21 cellular contexts compared by ENCODE assay signal in the genomic region with DNA sequence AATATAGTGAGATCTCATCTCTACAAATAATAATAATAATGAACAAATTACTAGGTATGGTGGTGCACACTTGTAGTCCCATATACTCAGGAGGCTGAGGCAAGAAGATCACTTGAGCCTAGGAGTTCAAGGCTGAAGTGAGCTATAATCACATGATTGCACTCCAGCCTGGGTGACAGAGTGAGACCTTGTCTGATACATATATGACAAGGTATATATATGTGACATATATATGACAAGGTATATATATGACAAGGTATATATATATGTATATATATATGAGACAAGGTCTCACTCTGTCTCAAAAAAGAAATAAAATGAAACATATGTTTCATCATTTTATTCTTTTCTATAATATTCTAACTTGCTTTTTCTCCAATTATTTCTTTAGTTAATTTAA.
DNase-seq lines count a peak whose midpoint lies in the region; ATAC-seq and TF ChIP-seq lines count a peak whose summit lies in the region.
"Had no signal": no experiment of that assay in that cellular context is flagged by ENCODE, and none has a peak within 500 bp of the region (broad histone marks: within the 10 kb centered on the region; RNA-seq: fewer than 3 reads in every experiment).

No MANE protein-coding gene starts in this region.

- H3K9ac ChIP-seq in neural cell (ENCODE audit: low read length), result no peak overlapping the region
- H3K9ac ChIP-seq: parathyroid adenoma had no signal

- H3K4me1 Mint-ChIP-seq in natural killer cell treated with Interleukin-12 subunit alpha and Interleukin-12 subunit beta and Interleukin-15 and Interleukin-18, amount 100 ng/mL, for 72 hours (ENCODE audit: low read depth in 2 of 2), result peaks cover 10 to 14% of the 10 kb centered on the region in 2 donors
- H3K4me1 Mint-ChIP-seq in natural killer cell, result peaks cover 0 to 6% of the 10 kb centered on the region in 2 donors
- H3K4me1 Mint-ChIP-seq: CD4-positive, alpha-beta memory T cell had no signal

- H3K79me2 ChIP-seq in neural cell (replicated peaks; ENCODE audit: insufficient read depth, low read length), result no peaks in the 10 kb centered on the region
- H3K79me2 ChIP-seq: parathyroid adenoma had no signal

- H3K27me3 ChIP-seq in neural cell (ENCODE audit: insufficient read depth, low read depth, low read length), result no peaks in the 10 kb centered on the region
- H3K27me3 ChIP-seq: breast epithelium, upper lobe of left lung had no signal

- intact Hi-C loops in natural killer cell (cut with micrococcal nuclease), result no loop called here

- H2AFZ ChIP-seq in neural cell (ENCODE audit: low read depth, low read length), result no peak overlapping the region
- H2AFZ ChIP-seq: parathyroid adenoma had no signal

- in situ Hi-C loops in KBM-7 (cut with MboI; ENCODE audit: low pct_unique_long_range_greater_than_20kb, low sequenced_read_pairs), result no loop called here

- no peaks in the 10 kb centered on the region for H3F3A ChIP-seq in neural cell (ENCODE audit: insufficient read depth, low read length, poor library complexity, severe bottlenecking)

- peak in 1 of 2 donors; percentile 56 for ATAC-seq in natural killer cell treated with Interleukin-12 subunit alpha and Interleukin-12 subunit beta and Interleukin-15 and Interleukin-18, amount 100 ng/mL, for 72 hours
- ATAC-seq in natural killer cell, result no peak
- peak; percentile 21 for ATAC-seq in GM21825 (IDR thresholded peaks at IDR 0.05; ENCODE audit: unreplicated experiment)
- peak; percentile 18 for ATAC-seq in HG03108 (IDR thresholded peaks at IDR 0.05; ENCODE audit: unreplicated experiment)

- H3K27ac Mint-ChIP-seq in natural killer cell treated with Interleukin-12 subunit alpha and Interleukin-12 subunit beta and Interleukin-15 and Interleukin-18, amount 100 ng/mL, for 72 hours, result no peak overlapping the region
- no peak overlapping the region for H3K27ac Mint-ChIP-seq in natural killer cell
- H3K27ac Mint-ChIP-seq: activated CD4-positive, alpha-beta memory T cell treated with anti-CD3 and anti-CD28 coated beads for 36 hours; CD4-positive, alpha-beta memory T cell; immature natural killer cell had no signal

- no peaks in the 10 kb centered on the region for H3K36me3 ChIP-seq in neural cell (ENCODE audit: insufficient read depth, low read length)
- H3K36me3 ChIP-seq: breast epithelium, upper lobe of left lung had no signal

- no peak for TF ChIP-seq RAD21 in neural cell (conservative IDR thresholded peaks at IDR 0.05)

- H4K20me1 ChIP-seq in neural cell (ENCODE audit: insufficient read depth), result no peaks in the 10 kb centered on the region

- H3K27me3 Mint-ChIP-seq in natural killer cell treated with Interleukin-12 subunit alpha and Interleukin-12 subunit beta and Interleukin-15 and Interleukin-18, amount 100 ng/mL, for 72 hours, result peaks cover 0 to 7% of the 10 kb centered on the region in 2 donors
- H3K27me3 Mint-ChIP-seq in natural killer cell (ENCODE audit: low read depth in 2 of 2), result peaks cover 2 to 5% of the 10 kb centered on the region in 2 donors

- H3K4me2 ChIP-seq in neural cell (ENCODE audit: low read length), result no peak overlapping the region

- TF ChIP-seq EP300 in neural cell (conservative IDR thresholded peaks at IDR 0.05; ENCODE audit: poor library complexity, severe bottlenecking), result peak; percentile 46

- no peak overlapping the region for H3K4me3 ChIP-seq in neural cell (ENCODE audit: low read length)
- H3K4me3 ChIP-seq: breast epithelium, upper lobe of left lung had no signal

- TF ChIP-seq CTCF in natural killer cell (IDR thresholded peaks at IDR 0.05) (no peak), neural cell (IDR thresholded peaks at IDR 0.05; ENCODE audit: poor library complexity, severe bottlenecking) (no peak)

- no peaks in the 10 kb centered on the region for H3K9me3 Mint-ChIP-seq in natural killer cell treated with Interleukin-12 subunit alpha and Interleukin-12 subunit beta and Interleukin-15 and Interleukin-18, amount 100 ng/mL, for 72 hours
- no peaks in the 10 kb centered on the region for H3K9me3 Mint-ChIP-seq in natural killer cell
- H3K9me3 Mint-ChIP-seq: activated CD4-positive, alpha-beta memory T cell treated with anti-CD3 and anti-CD28 coated beads for 36 hours; immature natural killer cell had no signal

- H3K9me2 ChIP-seq in neural cell (ENCODE audit: insufficient read depth, low read length), result no peaks in the 10 kb centered on the region

- H3K9me3 ChIP-seq in neural cell (ENCODE audit: low read length), result no peaks in the 10 kb centered on the region
- H3K9me3 ChIP-seq: breast epithelium, upper lobe of left lung had no signal

- peak overlapping the region; percentile 31 for H3K4me3 Mint-ChIP-seq in natural killer cell treated with Interleukin-12 subunit alpha and Interleukin-12 subunit beta and Interleukin-15 and Interleukin-18, amount 100 ng/mL, for 72 hours
- no peak overlapping the region for H3K4me3 Mint-ChIP-seq in natural killer cell
- H3K4me3 Mint-ChIP-seq: activated CD4-positive, alpha-beta memory T cell treated with anti-CD3 and anti-CD28 coated beads for 36 hours; CD4-positive, alpha-beta memory T cell; immature natural killer cell had no signal

- no peaks in the 10 kb centered on the region for H3K36me3 Mint-ChIP-seq in natural killer cell treated with Interleukin-12 subunit alpha and Interleukin-12 subunit beta and Interleukin-15 and Interleukin-18, amount 100 ng/mL, for 72 hours
- H3K36me3 Mint-ChIP-seq in natural killer cell, result no peaks in the 10 kb centered on the region
- H3K36me3 Mint-ChIP-seq: activated CD4-positive, alpha-beta memory T cell treated with anti-CD3 and anti-CD28 coated beads for 36 hours; CD4-positive, alpha-beta memory T cell had no signal

- peak overlapping the region; percentile 50 for H3K27ac ChIP-seq in neural cell (ENCODE audit: low read length)
- H3K27ac ChIP-seq: 22Rv1, breast epithelium, parathyroid adenoma, upper lobe of left lung had no signal

- DNase-seq in natural killer cell treated with Interleukin-12 subunit alpha and Interleukin-12 subunit beta and Interleukin-15 and Interleukin-18, amount 100 ng/mL, for 72 hours (ENCODE audit: low spot score), result no peak
- DNase-seq in natural killer cell, result no peak
- DNase-seq in mesenteric fat pad (ENCODE audit: low spot score), result no peak
- no peak for DNase-seq in NCI-H2227 treated with DMSO at 0.1 percent for 48 hours (lab: John Stamatoyannopoulos, UW)
- no peak for DNase-seq in KBM-7
- DNase-seq: activated CD4-positive, alpha-beta memory T cell treated with anti-CD3 and anti-CD28 coated beads for 36 hours; activated naive CD4-positive, alpha-beta T cell treated with Interleukin-2 at 50 U/mL for 16 hours; CD4-positive, alpha-beta memory T cell; foreskin melanocyte; GOT3; immature natural killer cell; midbrain; NCI-H1105; NCI-H524 treated with DMSO at 0.1 percent for 48 hours; upper lobe of left lung had no signal

TF ChIP-seq in neural cell, 6 proteins besides CTCF, POLR2A, EP300 and RAD21:
- TF ChIP-seq EZH2 (IDR thresholded peaks at IDR 0.05; ENCODE audit: borderline replicate concordance, insufficient read depth, low read length, poor library complexity, severe bottlenecking) (no peak), SMC3 (conservative IDR thresholded peaks at IDR 0.05; ENCODE audit: poor library complexity) (no peak)

Comparison
In these comparisons a context has a peak if more than half of its experiments do, and no peak if none do; other contexts are left out.
1. ATAC-seq: peak in GM21825 (single experiment) and HG03108 (single experiment); none in natural killer cell (0 of 3).